In the genomic region with DNA sequence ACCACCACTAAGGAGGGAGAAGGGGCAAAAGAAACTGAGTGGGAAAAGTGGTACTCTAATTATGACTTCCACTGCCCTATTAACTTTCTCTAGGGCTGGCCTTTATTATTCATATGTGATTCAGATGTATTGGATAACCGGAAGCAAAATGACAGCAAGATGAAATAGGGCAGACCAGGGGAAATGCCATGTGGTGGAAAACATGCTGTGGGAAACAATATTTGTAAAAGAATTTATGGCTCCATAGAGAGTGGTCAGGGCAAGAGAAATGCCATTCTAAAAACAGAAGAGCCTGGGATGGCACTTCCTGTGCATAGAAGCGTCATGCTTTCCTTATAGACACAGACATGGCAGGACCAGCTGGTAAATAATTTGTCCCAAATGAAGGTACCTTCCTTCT, we compare ENCODE assay signal across 15 cellular contexts.
DNase-seq lines count a peak whose midpoint lies in the region; ATAC-seq and TF ChIP-seq lines count a peak whose summit lies in the region.
"Had no signal": no experiment of that assay in that cellular context is flagged by ENCODE, and none has a peak within 500 bp of the region (broad histone marks: within the 10 kb centered on the region; RNA-seq: fewer than 3 reads in every experiment).

No MANE protein-coding gene starts in this region.

- no peak overlapping the region for H3K14ac ChIP-seq in mesenchymal stem cell (ENCODE audit: low read length in 2 of 2)

- no peak overlapping the region for H2BK15ac ChIP-seq in mesenchymal stem cell (ENCODE audit: low read depth, poor library complexity, severe bottlenecking)

- peaks cover 2% of the 10 kb centered on the region for H3K27me3 Mint-ChIP-seq in activated T-helper 2 cell treated with anti-CD3 and anti-CD28 coated beads, Interferon-gamma antibody, Interleukin-2, Interleukin-4, amounts not matched to agents 10 μg/mL and 5 μg/mL and 100 μg/mL, durations not matched to agents 14 hours and 24 hours and 36 hours (ENCODE audit: low read depth)
- H3K27me3 Mint-ChIP-seq in activated CD4-positive, alpha-beta T cell treated with anti-CD3 and anti-CD28 coated beads for 36 hours = peaks cover 8% of the 10 kb centered on the region

- no peaks in the 10 kb centered on the region for H3K9me3 Mint-ChIP-seq in activated T-helper 2 cell treated with anti-CD3 and anti-CD28 coated beads, Interferon-gamma antibody, Interleukin-2, Interleukin-4, amounts not matched to agents 10 μg/mL and 5 μg/mL and 100 μg/mL, durations not matched to agents 14 hours and 24 hours and 36 hours
- no peaks in the 10 kb centered on the region for H3K9me3 Mint-ChIP-seq in activated CD4-positive, alpha-beta T cell treated with anti-CD3 and anti-CD28 coated beads for 36 hours (ENCODE audit: low read depth)

- CTCF ChIA-PET in activated CD4-positive, alpha-beta T cell treated with anti-CD3 and anti-CD28 coated beads for 36 hours (lab: Charles Lee) = no interaction called here

- no peak overlapping the region for H3K4me3 Mint-ChIP-seq in activated T-helper 2 cell treated with anti-CD3 and anti-CD28 coated beads, Interferon-gamma antibody, Interleukin-2, Interleukin-4, amounts not matched to agents 10 μg/mL and 5 μg/mL and 100 μg/mL, durations not matched to agents 14 hours and 24 hours and 36 hours (ENCODE audit: low read depth)
- no peak overlapping the region for H3K4me3 Mint-ChIP-seq in activated CD4-positive, alpha-beta T cell treated with anti-CD3 and anti-CD28 coated beads for 36 hours

- H2BK5ac ChIP-seq in mesenchymal stem cell (ENCODE audit: low read depth, low read length, poor library complexity, severe bottlenecking) = no peak overlapping the region

- no peak overlapping the region for H3K18ac ChIP-seq in mesenchymal stem cell (ENCODE audit: low read depth in 1 of 2, low read length in 2 of 2)

- no peak overlapping the region for H3K23ac ChIP-seq in mesenchymal stem cell (ENCODE audit: low read length in 2 of 2)

- H3K4me1 ChIP-seq in mesenchymal stem cell (ENCODE audit: control insufficient read depth, insufficient read depth, low read depth, low read length) = no peaks in the 10 kb centered on the region
- H3K4me1 ChIP-seq: colonic mucosa, tibial artery had no signal

- H3K79me1 ChIP-seq in mesenchymal stem cell (replicated peaks; ENCODE audit: low read length, poor library complexity, severe bottlenecking) = no peaks in the 10 kb centered on the region

- H2AK5ac ChIP-seq in mesenchymal stem cell (ENCODE audit: low read length, severe bottlenecking) = no peak overlapping the region

- in situ Hi-C loops in brain microvascular endothelial cell (cut with HindIII; ENCODE audit: low pct_ligation_motif_present, low sequenced_read_pairs) = no loop called here

- H2BK120ac ChIP-seq in mesenchymal stem cell (ENCODE audit: low read depth, low read length) = no peak overlapping the region

- DNase-seq in AG08395 (ENCODE audit: low spot score) (peak; percentile 31), HT1080 (ENCODE audit: low read depth) (peak; percentile 77), brain microvascular endothelial cell (peak; percentile 38), mesenchymal stem cell (peak; percentile 61)
- no peak for DNase-seq in activated T-helper 2 cell treated with anti-CD3 and anti-CD28 coated beads, Interferon-gamma antibody, Interleukin-2, Interleukin-4, amounts not matched to agents 10 μg/mL and 5 μg/mL and 100 μg/mL, durations not matched to agents 14 hours and 24 hours and 36 hours (ENCODE audit: low spot score)
- DNase-seq in activated CD4-positive, alpha-beta T cell treated with anti-CD3 and anti-CD28 coated beads for 36 hours = no peak
- DNase-seq: activated CD4-positive, alpha-beta T cell treated with anti-CD3 and anti-CD28 coated beads, Interleukin-2, amount 50 U/mL, for 48 hours; colonic mucosa; GOT3; NK-92 treated with Interleukin-12 subunit alpha and Interleukin-12 subunit beta, amount 100 ng/mL, for 24 hours; SHP77; tibial artery had no signal

- POLR2A ChIA-PET in activated CD4-positive, alpha-beta T cell treated with anti-CD3 and anti-CD28 coated beads for 36 hours (lab: Charles Lee) = no interaction called here

- H3K9me3 ChIP-seq in mesenchymal stem cell (ENCODE audit: control insufficient read depth, low read length) = no peaks in the 10 kb centered on the region
- H3K9me3 ChIP-seq: colonic mucosa, tibial artery had no signal

- ATAC-seq in HG03280 (IDR thresholded peaks at IDR 0.05; ENCODE audit: unreplicated experiment) = no peak
- ATAC-seq in HG02938 (IDR thresholded peaks at IDR 0.05; ENCODE audit: unreplicated experiment) = no peak
- ATAC-seq in activated CD4-positive, alpha-beta T cell treated with anti-CD3 and anti-CD28 coated beads for 36 hours = no peak
- ATAC-seq: esophagus mucosa had no signal

- no peak overlapping the region for H3K4me2 ChIP-seq in mesenchymal stem cell (ENCODE audit: low read length, poor library complexity, severe bottlenecking)

- intact Hi-C loops in activated T-helper 2 cell treated with anti-CD3 and anti-CD28 coated beads, Interferon-gamma antibody, Interleukin-2, Interleukin-4, amounts not matched to agents 10 μg/mL and 5 μg/mL and 100 μg/mL, durations not matched to agents 14 hours and 24 hours and 36 hours (cut with micrococcal nuclease) = no loop called here
- intact Hi-C loops in activated CD4-positive, alpha-beta T cell treated with anti-CD3 and anti-CD28 coated beads for 36 hours (cut with DNase I, micrococcal nuclease) = no loop called here

- no peak overlapping the region for H3K9ac ChIP-seq in mesenchymal stem cell (ENCODE audit: low read length)

- H3K4me1 Mint-ChIP-seq in activated T-helper 2 cell treated with anti-CD3 and anti-CD28 coated beads, Interferon-gamma antibody, Interleukin-2, Interleukin-4, amounts not matched to agents 10 μg/mL and 5 μg/mL and 100 μg/mL, durations not matched to agents 14 hours and 24 hours and 36 hours (ENCODE audit: low read depth) = no peaks in the 10 kb centered on the region
- H3K4me1 Mint-ChIP-seq in activated CD4-positive, alpha-beta T cell treated with anti-CD3 and anti-CD28 coated beads for 36 hours = no peaks in the 10 kb centered on the region

- H4K91ac ChIP-seq in mesenchymal stem cell (ENCODE audit: low read length) = no peak overlapping the region

- 25% methylated on average over 2 of the region's 2 CpGs for WGBS in mesenchymal stem cell

- no peaks in the 10 kb centered on the region for H3K27me3 ChIP-seq in brain microvascular endothelial cell (replicated peaks)
- H3K27me3 ChIP-seq in mesenchymal stem cell (ENCODE audit: control insufficient read depth in 1 of 2, insufficient read depth in 1 of 2, low read length in 2 of 2) = no peaks in the 10 kb centered on the region
- H3K27me3 ChIP-seq: colonic mucosa, tibial artery had no signal

- H3K27ac Mint-ChIP-seq in activated T-helper 2 cell treated with anti-CD3 and anti-CD28 coated beads, Interferon-gamma antibody, Interleukin-2, Interleukin-4, amounts not matched to agents 10 μg/mL and 5 μg/mL and 100 μg/mL, durations not matched to agents 14 hours and 24 hours and 36 hours = no peak overlapping the region
- no peak overlapping the region for H3K27ac Mint-ChIP-seq in activated CD4-positive, alpha-beta T cell treated with anti-CD3 and anti-CD28 coated beads for 36 hours

- H3K36me3 Mint-ChIP-seq in activated T-helper 2 cell treated with anti-CD3 and anti-CD28 coated beads, Interferon-gamma antibody, Interleukin-2, Interleukin-4, amounts not matched to agents 10 μg/mL and 5 μg/mL and 100 μg/mL, durations not matched to agents 14 hours and 24 hours and 36 hours (ENCODE audit: low read depth) = no peaks in the 10 kb centered on the region
- H3K36me3 Mint-ChIP-seq in activated CD4-positive, alpha-beta T cell treated with anti-CD3 and anti-CD28 coated beads for 36 hours (ENCODE audit: low read depth) = no peaks in the 10 kb centered on the region

- peak overlapping the region; percentile 43 for H3K27ac ChIP-seq in brain microvascular endothelial cell
- no peak overlapping the region for H3K27ac ChIP-seq in mesenchymal stem cell (ENCODE audit: low read length, poor library complexity, severe bottlenecking)
- H3K27ac ChIP-seq: colonic mucosa, tibial artery had no signal

- H3K4ac ChIP-seq in mesenchymal stem cell (ENCODE audit: low read depth in 1 of 2, low read length in 2 of 2) = no peak overlapping the region

- no peak overlapping the region for H2AFZ ChIP-seq in mesenchymal stem cell (ENCODE audit: low read depth, low read length)

- no peak for TF ChIP-seq CTCF in brain microvascular endothelial cell (IDR thresholded peaks at IDR 0.05; ENCODE audit: low read depth, low read length, missing control alignments)

- H3K4me3 ChIP-seq in brain microvascular endothelial cell (ENCODE audit: low read depth, low read length) (no peak overlapping the region), mesenchymal stem cell (ENCODE audit: insufficient read depth in 1 of 2, low read depth in 1 of 2, low read length in 2 of 2) (no peak overlapping the region)
- H3K4me3 ChIP-seq: colonic mucosa, tibial artery had no signal

- H3K36me3 ChIP-seq in brain microvascular endothelial cell (replicated peaks) (no peaks in the 10 kb centered on the region), mesenchymal stem cell (ENCODE audit: control insufficient read depth in 1 of 2, insufficient read depth in 2 of 2, low read depth in 1 of 2, low read length in 2 of 2) (no peaks in the 10 kb centered on the region)
- H3K36me3 ChIP-seq: colonic mucosa, tibial artery had no signal

- H2BK12ac ChIP-seq in mesenchymal stem cell (ENCODE audit: low read length in 2 of 2) = no peak overlapping the region

- H4K8ac ChIP-seq in mesenchymal stem cell (ENCODE audit: low read length) = no peak overlapping the region

Comparison
In these comparisons a context has a peak if more than half of its experiments do, and no peak if none do; other contexts are left out.
1. DNase-seq: peak in AG08395 (single experiment), HT1080 (single experiment), brain microvascular endothelial cell (single experiment) and mesenchymal stem cell (single experiment); none in activated T-helper 2 cell treated with anti-CD3 and anti-CD28 coated beads, Interferon-gamma antibody, Interleukin-2, Interleukin-4, amounts not matched to agents 10 μg/mL and 5 μg/mL and 100 μg/mL, durations not matched to agents 14 hours and 24 hours and 36 hours (single experiment) and activated CD4-positive, alpha-beta T cell treated with anti-CD3 and anti-CD28 coated beads for 36 hours (single experiment).